Comparison of ENCODE assay signal across 18 cellular contexts in genomic region chr5:176943816-176944215, GRCh38. TPM values are rescaled to one million over a fixed set of nuclear protein-coding genes. Genes with fewer than 3 reads are reported as not detected.
DNase-seq lines count a peak whose midpoint lies in the region; ATAC-seq, FAIRE-seq and TF ChIP-seq lines count a peak whose summit lies in the region.
"Had no signal": no experiment of that assay in that cellular context is flagged by ENCODE, and none has a peak within 500 bp of the region (broad histone marks: within the 10 kb centered on the region; RNA-seq: fewer than 3 reads in every experiment).

No MANE protein-coding gene starts in this region.

- H3K4me3 ChIP-seq in NT2/D1 (ENCODE audit: insufficient read length, low read depth), result no peak overlapping the region
- no peak overlapping the region for H3K4me3 ChIP-seq in endothelial cell of umbilical vein (replicated peaks in 1 of 3; ENCODE audit: insufficient read depth in 1 of 3, low read depth in 1 of 3, low read length in 3 of 3)
- H3K4me3 ChIP-seq in neural progenitor cell, result no peak overlapping the region
- H3K4me3 ChIP-seq: BLaER1 had no signal

- H3K27me3 ChIP-seq in NT2/D1 (ENCODE audit: insufficient read depth, insufficient read length), result peaks cover 25% of the 10 kb centered on the region
- no peaks in the 10 kb centered on the region for H3K27me3 ChIP-seq in endothelial cell of umbilical vein (ENCODE audit: control insufficient read depth in 2 of 2, insufficient read depth in 2 of 2, low read length in 2 of 2)
- H3K27me3 ChIP-seq in neural progenitor cell, result no peaks in the 10 kb centered on the region
- H3K27me3 ChIP-seq: BLaER1 had no signal

- dilution Hi-C loops in endothelial cell of umbilical vein (cut with MboI; ENCODE audit: extremely low pct_ligation_motif_present, low sequenced_read_pairs), result no loop called here

- H3K4me2 ChIP-seq in endothelial cell of umbilical vein (ENCODE audit: insufficient read depth, low read length) (no peak overlapping the region), neural progenitor cell (peak overlapping the region; percentile 9)
- H3K4me2 ChIP-seq: BLaER1 had no signal

- CTCF ChIA-PET in endothelial cell of umbilical vein (lab: Charles Lee), result no interaction called here

- no TSS peak for BruUV-seq in endothelial cell of umbilical vein (replicated peaks; lab: Mats Ljungman, UMichigan)

- H3K36me3 ChIP-seq in NT2/D1 (ENCODE audit: insufficient read depth, insufficient read length, low read length) (peaks cover 35% of the 10 kb centered on the region), endothelial cell of umbilical vein (ENCODE audit: control insufficient read depth in 2 of 2, extremely low read depth in 1 of 2, insufficient read depth in 2 of 2, low read length in 2 of 2) (peaks cover 14 to 19% of the 10 kb centered on the region in 2 experiments), neural progenitor cell (peaks cover 9% of the 10 kb centered on the region)

- no peaks in the 10 kb centered on the region for H3K4me1 Mint-ChIP-seq in activated T-cell treated with anti-CD3 and anti-CD28 coated beads, Interleukin-2, amount 50 U/mL, for 24 hours (ENCODE audit: low read depth)
- H3K4me1 Mint-ChIP-seq in neural progenitor cell, result peaks cover 3% of the 10 kb centered on the region

- H3K9me3 Mint-ChIP-seq in activated T-cell treated with anti-CD3 and anti-CD28 coated beads, Interleukin-2, amount 50 U/mL, for 24 hours, result no peaks in the 10 kb centered on the region
- H3K9me3 Mint-ChIP-seq in neural progenitor cell, result no peaks in the 10 kb centered on the region
- H3K9me3 Mint-ChIP-seq: CD8-positive, alpha-beta memory T cell had no signal

- DNase-seq in activated T-cell treated with anti-CD3 and anti-CD28 coated beads, Interleukin-2, amount 50 U/mL, for 24 hours, result no peak
- DNase-seq in activated T-cell treated with anti-CD3 and anti-CD28 coated beads, Interleukin-2, amount 50 U/mL, for 48 hours, result no peak
- peak; percentile 71 for DNase-seq in NT2/D1 (ENCODE audit: low read depth, low spot score)
- DNase-seq in endothelial cell of umbilical vein (ENCODE audit: low read depth, low spot score), result no peak
- no peak for DNase-seq in neural progenitor cell (ENCODE audit: low spot score)
- DNase-seq in islet precursor cell, result no peak
- DNase-seq: CD8-positive, alpha-beta memory T cell; KBM-7; NCI-H146; NCI-H774; SIG-M5 had no signal

- H3K9ac ChIP-seq in NT2/D1 (ENCODE audit: insufficient read length, low read depth) (no peak overlapping the region), endothelial cell of umbilical vein (replicated peaks; ENCODE audit: extremely low read depth, insufficient read depth, low read length) (no peak overlapping the region), neural progenitor cell (no peak overlapping the region)
- H3K9ac ChIP-seq: BLaER1 had no signal

- H3K27me3 Mint-ChIP-seq in activated T-cell treated with anti-CD3 and anti-CD28 coated beads, Interleukin-2, amount 50 U/mL, for 24 hours, result no peaks in the 10 kb centered on the region
- peaks cover 2% of the 10 kb centered on the region for H3K27me3 Mint-ChIP-seq in neural progenitor cell (ENCODE audit: insufficient read depth, low read depth)
- H3K27me3 Mint-ChIP-seq: CD8-positive, alpha-beta memory T cell had no signal

- POLR2A ChIA-PET in endothelial cell of umbilical vein (lab: Charles Lee), result no interaction called here

- no peak for TF ChIP-seq POLR2A in endothelial cell of umbilical vein (IDR thresholded peaks at IDR 0.05; ENCODE audit: low read depth, low read length)

- H3K79me2 ChIP-seq in endothelial cell of umbilical vein (ENCODE audit: control insufficient read depth, insufficient read depth, low read length) (no peaks in the 10 kb centered on the region), neural progenitor cell (ENCODE audit: low read depth) (no peaks in the 10 kb centered on the region)

- H3K36me3 Mint-ChIP-seq in activated T-cell treated with anti-CD3 and anti-CD28 coated beads, Interleukin-2, amount 50 U/mL, for 24 hours (ENCODE audit: low read depth), result peaks cover 87% of the 10 kb centered on the region
- H3K36me3 Mint-ChIP-seq in neural progenitor cell, result peaks cover 25% of the 10 kb centered on the region

- FAIRE-seq in endothelial cell of umbilical vein (lab: Jason Lieb, UNC), result peak; percentile 37
- FAIRE-seq: H54 had no signal

- peak overlapping the region; percentile 13 for H3K27ac Mint-ChIP-seq in activated T-cell treated with anti-CD3 and anti-CD28 coated beads, Interleukin-2, amount 50 U/mL, for 24 hours
- H3K27ac Mint-ChIP-seq in neural progenitor cell, result no peak overlapping the region

- H3F3A ChIP-seq in neural progenitor cell (ENCODE audit: low read depth), result peaks cover 31% of the 10 kb centered on the region

- H3K4me1 ChIP-seq in NT2/D1 (ENCODE audit: insufficient read depth, insufficient read length), result no peaks in the 10 kb centered on the region
- H3K4me1 ChIP-seq in endothelial cell of umbilical vein (ENCODE audit: control insufficient read depth, extremely low read depth, insufficient read depth, low read length), result peaks cover 6% of the 10 kb centered on the region
- peaks cover 18% of the 10 kb centered on the region for H3K4me1 ChIP-seq in neural progenitor cell
- H3K4me1 ChIP-seq: BLaER1 had no signal

- no peak overlapping the region for H3K27ac ChIP-seq in endothelial cell of umbilical vein (ENCODE audit: insufficient read depth, low read depth, low read length)
- H3K27ac ChIP-seq in neural progenitor cell, result peak overlapping the region; percentile 80
- H3K27ac ChIP-seq: 22Rv1, BLaER1 had no signal

- H2AFZ ChIP-seq in endothelial cell of umbilical vein (ENCODE audit: low read depth, low read length) (no peak overlapping the region), neural progenitor cell (replicated peaks) (no peak overlapping the region)

- H3K9me3 ChIP-seq in NT2/D1 (ENCODE audit: insufficient read depth, low read length) (no peaks in the 10 kb centered on the region), endothelial cell of umbilical vein (replicated peaks; ENCODE audit: control insufficient read depth, insufficient read depth, low read length) (no peaks in the 10 kb centered on the region), neural progenitor cell (ENCODE audit: low read depth) (no peaks in the 10 kb centered on the region)
- H3K9me3 ChIP-seq: BLaER1 had no signal

- H3K9me1 ChIP-seq in endothelial cell of umbilical vein (replicated peaks; ENCODE audit: control insufficient read depth, extremely low read depth, insufficient read depth, low read length), result no peaks in the 10 kb centered on the region

- TF ChIP-seq CTCF in endothelial cell of umbilical vein (IDR thresholded peaks at IDR 0.05; ENCODE audit: extremely low read depth in 1 of 2, insufficient read depth in 1 of 2, low read depth in 1 of 2, low read length in 2 of 2) (no peak), neural progenitor cell (IDR thresholded peaks at IDR 0.05) (no peak)

- intact Hi-C loops in endothelial cell of umbilical vein (cut with micrococcal nuclease), result no loop called here

- H3K4me3 Mint-ChIP-seq in activated T-cell treated with anti-CD3 and anti-CD28 coated beads, Interleukin-2, amount 50 U/mL, for 24 hours, result no peak overlapping the region
- no peak overlapping the region for H3K4me3 Mint-ChIP-seq in neural progenitor cell
- H3K4me3 Mint-ChIP-seq: CD8-positive, alpha-beta memory T cell had no signal

- H4K20me1 ChIP-seq in endothelial cell of umbilical vein (replicated peaks; ENCODE audit: control insufficient read depth, extremely low read depth, insufficient read depth, low read length), result no peaks in the 10 kb centered on the region
- H4K20me1 ChIP-seq in neural progenitor cell (ENCODE audit: low read depth), result peaks cover 11% of the 10 kb centered on the region

- ATAC-seq in GM18873 (IDR thresholded peaks at IDR 0.05; ENCODE audit: low FRiP score, unreplicated experiment), result no peak
- ATAC-seq in GM21529 (IDR thresholded peaks at IDR 0.05; ENCODE audit: unreplicated experiment), result no peak

TF ChIP-seq in endothelial cell of umbilical vein, 7 proteins besides CTCF, POLR2A, EP300 and RAD21:
- TF ChIP-seq FOS (IDR thresholded peaks at IDR 0.05; ENCODE audit: borderline replicate concordance, insufficient read depth, low read length), result no peak
- no peak for TF ChIP-seq POLR2AphosphoS5 (IDR thresholded peaks at IDR 0.05; ENCODE audit: insufficient read depth, low read depth, low read length)
- TF ChIP-seq GATA2 (IDR thresholded peaks at IDR 0.05; ENCODE audit: insufficient read depth, insufficient read length, low read depth, low read length), result no peak

RNA-seq across cellular contexts. Expression of gene HK3, which starts 44.7 kb away (rescaled TPM):
- total RNA-seq in endothelial cell of umbilical vein, result not detected in 2 replicates
- polyA plus RNA-seq in endothelial cell of umbilical vein, result not detected in 2 replicates
- 0.03 TPM in 1 of 2 replicates, not detected in the other for polyA plus RNA-seq in endothelial cell of umbilical vein (2011; cell fraction: cytosol; rRNA removed)
- polyA plus RNA-seq in endothelial cell of umbilical vein (2011; cell fraction: nucleus; rRNA removed), result 0.28 and 0.50 TPM in 2 replicates
- not detected in 2 replicates for polyA plus RNA-seq in endothelial cell of umbilical vein (2012)
- polyA minus RNA-seq in endothelial cell of umbilical vein, result not detected in 2 replicates
- polyA minus RNA-seq in endothelial cell of umbilical vein (2011; cell fraction: cytosol; rRNA and poly(A)+ RNA removed), result not detected
- not detected in 2 replicates for polyA minus RNA-seq in endothelial cell of umbilical vein (2011; cell fraction: nucleus; rRNA and poly(A)+ RNA removed)
- not detected in 2 replicates for total RNA-seq in neural progenitor cell (ENCODE audit: low replicate concordance)
- total RNA-seq: HT1080, RPMI7951 had no signal
- polyA plus RNA-seq: CD8-positive, alpha-beta memory T cell had no signal
